Comparison of ENCODE assay signal across 15 cellular contexts in the genomic region with DNA sequence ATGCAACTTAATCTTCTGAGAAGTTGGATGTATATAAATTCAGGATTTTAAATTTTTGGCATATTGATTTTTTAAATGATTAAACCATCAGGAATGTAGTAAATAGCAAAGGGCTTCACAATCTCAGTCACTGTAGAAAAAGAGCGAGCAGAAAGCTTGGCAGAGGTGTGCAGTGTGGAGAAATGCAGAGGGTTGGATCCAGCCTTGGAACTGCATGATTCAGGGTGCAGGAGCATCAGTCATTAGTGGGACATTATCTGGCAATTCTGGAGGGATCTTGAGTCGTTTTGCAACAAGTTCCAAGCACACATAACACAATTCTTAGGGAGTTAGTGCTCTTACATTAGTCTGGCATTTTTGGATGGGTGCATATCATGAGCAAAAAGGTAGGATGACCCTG.
DNase-seq lines count a peak whose midpoint lies in the region; TF ChIP-seq lines count a peak whose summit lies in the region.
"Had no signal": no experiment of that assay in that cellular context is flagged by ENCODE, and none has a peak within 500 bp of the region (broad histone marks: within the 10 kb centered on the region; RNA-seq: fewer than 3 reads in every experiment).

No MANE protein-coding gene starts in this region.

- no peak overlapping the region for H3K27ac Mint-ChIP-seq in activated CD4-positive, alpha-beta T cell treated with anti-CD3 and anti-CD28 coated beads, Interleukin-2, amount 10 ng/mL, durations not matched to agents 24 days and 14 days
- H3K27ac Mint-ChIP-seq: CD4-positive, CD25-positive, alpha-beta regulatory T cell; H9 had no signal

- no peak overlapping the region for H3K4me3 Mint-ChIP-seq in activated CD4-positive, alpha-beta T cell treated with anti-CD3 and anti-CD28 coated beads, Interleukin-2, amount 10 ng/mL, durations not matched to agents 24 days and 14 days
- H3K4me3 Mint-ChIP-seq: H9 had no signal

- intact Hi-C loops in adrenal gland (cut with DNase I): no loop called here
- intact Hi-C loops in activated CD4-positive, alpha-beta T cell treated with anti-CD3 and anti-CD28 coated beads, Interleukin-2, amount 10 ng/mL, durations not matched to agents 24 days and 14 days (cut with micrococcal nuclease): no loop called here

- DNase-seq in AG10803 (ENCODE audit: low read depth) (peak; percentile 12), HS-5 (ENCODE audit: low read depth) (peak; percentile 11), adrenal gland (peak in 4 of 7 donors; percentile 15 to 36 (median 20)), fibroblast of peridontal ligament (ENCODE audit: extremely low read depth) (peak; percentile 15), pons (ENCODE audit: low spot score) (no peak), NCI-H1417 treated with DMSO at 0.1 percent for 48 hours (lab: John Stamatoyannopoulos, UW) (no peak), NCI-H146 treated with DMSO at 0.1 percent for 48 hours (lab: John Stamatoyannopoulos, UW; ENCODE audit: unreplicated experiment) (no peak)
- no peak for DNase-seq in activated CD4-positive, alpha-beta T cell treated with anti-CD3 and anti-CD28 coated beads, Interleukin-2, amount 10 ng/mL, durations not matched to agents 24 days and 14 days
- DNase-seq: 8988T; CD4-positive, CD25-positive, alpha-beta regulatory T cell; DMS53; GOT3; H9 had no signal

- 13 to 48% (median 38%) methylated on average over 2 of the region's 2 CpGs for WGBS in adrenal gland, 4 donors

- peaks cover 7% of the 10 kb centered on the region for H3K9me3 Mint-ChIP-seq in activated CD4-positive, alpha-beta T cell treated with anti-CD3 and anti-CD28 coated beads, Interleukin-2, amount 10 ng/mL, durations not matched to agents 24 days and 14 days

- H3K27me3 ChIP-seq in adrenal gland: no peaks in the 10 kb centered on the region
- H3K27me3 ChIP-seq: BLaER1 treated with 17β-estradiol and CSF1 and Interleukin-3, amounts not matched to agents 10 nM and 100 nM had no signal

- peaks cover 4% of the 10 kb centered on the region for H3K36me3 Mint-ChIP-seq in activated CD4-positive, alpha-beta T cell treated with anti-CD3 and anti-CD28 coated beads, Interleukin-2, amount 10 ng/mL, durations not matched to agents 24 days and 14 days (ENCODE audit: low read depth)
- H3K36me3 Mint-ChIP-seq: CD4-positive, CD25-positive, alpha-beta regulatory T cell had no signal

- H3K4me1 ChIP-seq in adrenal gland (replicated peaks in 1 of 2): no peaks in the 10 kb centered on the region

- peaks cover 7% of the 10 kb centered on the region for H3K4me1 Mint-ChIP-seq in activated CD4-positive, alpha-beta T cell treated with anti-CD3 and anti-CD28 coated beads, Interleukin-2, amount 10 ng/mL, durations not matched to agents 24 days and 14 days
- H3K4me1 Mint-ChIP-seq: H9 had no signal

- TF ChIP-seq CTCF in AG10803 (conservative IDR thresholded peaks at IDR 0.05; ENCODE audit: low read length): no peak
- TF ChIP-seq CTCF in adrenal gland (IDR thresholded peaks at IDR 0.05): no peak

- no peaks in the 10 kb centered on the region for H3K27me3 Mint-ChIP-seq in activated CD4-positive, alpha-beta T cell treated with anti-CD3 and anti-CD28 coated beads, Interleukin-2, amount 10 ng/mL, durations not matched to agents 24 days and 14 days
- H3K27me3 Mint-ChIP-seq: CD4-positive, CD25-positive, alpha-beta regulatory T cell had no signal

- no peak overlapping the region for H3K4me3 ChIP-seq in AG10803 (ENCODE audit: low read length)
- no peak overlapping the region for H3K4me3 ChIP-seq in adrenal gland
- H3K4me3 ChIP-seq: BLaER1 treated with 17β-estradiol and CSF1 and Interleukin-3, amounts not matched to agents 10 nM and 100 nM; GM12878 had no signal

- no peaks in the 10 kb centered on the region for H3K36me3 ChIP-seq in adrenal gland (replicated peaks in 1 of 2)
- H3K36me3 ChIP-seq: BLaER1 treated with 17β-estradiol and CSF1 and Interleukin-3, amounts not matched to agents 10 nM and 100 nM had no signal

- TF ChIP-seq POLR2A in adrenal gland (IDR thresholded peaks at IDR 0.05): no peak

- H3K9me3 ChIP-seq in adrenal gland (replicated peaks in 1 of 3): no peaks in the 10 kb centered on the region

- H3K27ac ChIP-seq in adrenal gland: no peak overlapping the region
- H3K27ac ChIP-seq: BLaER1 treated with 17β-estradiol and CSF1 and Interleukin-3, amounts not matched to agents 10 nM and 100 nM had no signal

Comparison
In these comparisons a context has a peak if more than half of its experiments do, and no peak if none do; other contexts are left out.
1. DNase-seq: peak in AG10803 (single experiment), HS-5 (single experiment), adrenal gland (4 of 7) and fibroblast of peridontal ligament (single experiment); none in pons (single experiment), NCI-H1417 treated with DMSO at 0.1 percent for 48 hours (single experiment), NCI-H146 treated with DMSO at 0.1 percent for 48 hours (single experiment) and activated CD4-positive, alpha-beta T cell treated with anti-CD3 and anti-CD28 coated beads, Interleukin-2, amount 10 ng/mL, durations not matched to agents 24 days and 14 days (single experiment).